In the genomic region with DNA sequence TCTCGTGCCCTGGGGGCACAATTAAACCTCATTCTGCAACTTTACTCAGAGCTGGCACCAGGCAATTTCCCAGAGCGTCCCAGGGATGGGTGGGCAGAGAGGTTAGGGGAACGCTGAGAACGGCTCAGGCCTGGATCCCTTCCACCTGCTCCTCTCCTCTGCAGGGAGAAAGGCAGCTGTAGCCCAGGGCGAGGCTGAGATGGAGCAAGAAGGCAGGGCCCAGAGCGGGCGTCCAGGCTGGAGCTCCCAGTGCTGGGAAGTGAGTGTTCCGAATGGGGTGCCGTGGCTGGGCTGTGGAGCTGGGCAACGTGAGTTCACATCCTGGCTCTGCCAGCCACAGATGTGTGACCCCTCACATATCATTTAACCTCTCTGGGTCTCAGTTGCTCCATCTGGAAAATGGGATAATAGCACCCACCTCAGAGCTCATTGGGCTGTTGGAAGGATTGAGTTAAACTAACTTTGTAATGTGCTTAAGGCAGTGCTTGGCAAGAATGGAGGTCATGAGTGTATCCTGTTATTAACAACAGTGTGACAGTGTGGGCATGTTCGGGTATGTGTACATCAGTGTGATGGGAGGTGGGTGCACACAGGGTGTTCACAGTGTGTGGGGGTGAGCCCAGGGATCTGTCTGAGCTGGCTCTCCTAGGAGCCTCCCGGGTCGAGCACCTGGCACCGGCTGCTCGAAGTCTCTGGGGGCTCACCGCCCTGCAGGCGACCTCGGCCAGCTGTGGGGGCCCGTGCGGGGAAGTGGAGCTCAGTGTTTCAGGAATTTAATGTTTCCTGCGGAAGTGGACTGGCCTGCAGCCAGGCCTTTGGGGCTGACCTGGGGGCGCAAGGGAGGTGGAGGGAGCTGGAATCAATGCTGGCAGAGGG, we compare ENCODE assay signal across 13 cellular contexts. TPM values are rescaled to one million over a fixed set of nuclear protein-coding genes. Genes with fewer than 3 reads are reported as not detected.
DNase-seq lines count a peak whose midpoint lies in the region; ATAC-seq and TF ChIP-seq lines count a peak whose summit lies in the region.
"Had no signal": no experiment of that assay in that cellular context is flagged by ENCODE, and none has a peak within 500 bp of the region (broad histone marks: within the 10 kb centered on the region; RNA-seq: fewer than 3 reads in every experiment).

No MANE protein-coding gene starts in this region.

- DNase-seq in KG1 (lab: John Stamatoyannopoulos, UW) (peak; percentile 31), chondrocyte (ENCODE audit: low spot score) (no peak), natural killer cell (no peak), DMS153 (lab: John Stamatoyannopoulos, UW) (no peak), NCI-H2227 (lab: John Stamatoyannopoulos, UW; ENCODE audit: unreplicated experiment) (no peak)
- DNase-seq: activated CD4-positive, CD25-positive, alpha-beta regulatory T cell; activated T-cell treated with anti-CD3 and anti-CD28 coated beads, Interleukin-2, amount 50 U/mL, for 1 hour; esophagus squamous epithelium; Peyer's patch had no signal

- H3K9ac ChIP-seq in BLaER1 treated with 17β-estradiol and CSF1 and Interleukin-3, amounts not matched to agents 10 nM and 100 nM, result peak overlapping the region in 8 of 11 experiments; percentile 1 to 56 (median 41); a peak in 12 of 22 replicates
- H3K9ac ChIP-seq: KMS-11 had no signal

- H3K4me1 ChIP-seq in BLaER1 treated with 17β-estradiol and CSF1 and Interleukin-3, amounts not matched to agents 10 nM and 100 nM, result peaks cover 55 to 79% (median 73%) of the 10 kb centered on the region in 10 experiments

- TF ChIP-seq CTCF in chondrocyte (IDR thresholded peaks at IDR 0.05) (no peak), natural killer cell (IDR thresholded peaks at IDR 0.05) (no peak)

- H3K36me3 ChIP-seq in BLaER1 treated with 17β-estradiol and CSF1 and Interleukin-3, amounts not matched to agents 10 nM and 100 nM, result peaks cover 15 to 24% (median 20%) of the 10 kb centered on the region in 11 experiments

- H3K4me1 Mint-ChIP-seq in chondrocyte (ENCODE audit: low read depth) (peaks cover 9% of the 10 kb centered on the region), natural killer cell (peaks cover 0 to 19% of the 10 kb centered on the region in 2 donors)

- H3K27ac ChIP-seq in BLaER1 treated with 17β-estradiol and CSF1 and Interleukin-3, amounts not matched to agents 10 nM and 100 nM, result peak overlapping the region in 3 of 11 experiments; percentile 25 to 55 (median 46); a peak in 5 of 22 replicates
- H3K27ac ChIP-seq: esophagus squamous epithelium, KMS-11, Peyer's patch had no signal

- peak overlapping the region; percentile 77 to 97 (median 92) for H3K4me2 ChIP-seq in BLaER1 treated with 17β-estradiol and CSF1 and Interleukin-3, amounts not matched to agents 10 nM and 100 nM
- H3K4me2 ChIP-seq: KMS-11 had no signal

- peaks cover 10 to 44% (median 25%) of the 10 kb centered on the region in 11 experiments for H3K27me3 ChIP-seq in BLaER1 treated with 17β-estradiol and CSF1 and Interleukin-3, amounts not matched to agents 10 nM and 100 nM
- H3K27me3 ChIP-seq: Peyer's patch had no signal

- H3K4me3 Mint-ChIP-seq in chondrocyte (ENCODE audit: unreplicated experiment) (no peak overlapping the region), natural killer cell (peak overlapping the region; percentile 54)

- H3K4me3 ChIP-seq in BLaER1 treated with 17β-estradiol and CSF1 and Interleukin-3, amounts not matched to agents 10 nM and 100 nM, result peak overlapping the region in 2 of 10 experiments; percentile 28 to 38; a peak in 2 of 20 replicates

- ATAC-seq in natural killer cell, result no peak
- no peak for ATAC-seq in HG03139 (IDR thresholded peaks at IDR 0.05; ENCODE audit: unreplicated experiment)
- no peak for ATAC-seq in HG03135 (IDR thresholded peaks at IDR 0.05; ENCODE audit: unreplicated experiment)

- H3K9me3 Mint-ChIP-seq in chondrocyte (ENCODE audit: low read depth), result no peaks in the 10 kb centered on the region
- no peaks in the 10 kb centered on the region for H3K9me3 Mint-ChIP-seq in natural killer cell

- peaks cover 7% of the 10 kb centered on the region for H3K36me3 Mint-ChIP-seq in chondrocyte (ENCODE audit: low read depth)
- no peaks in the 10 kb centered on the region for H3K36me3 Mint-ChIP-seq in natural killer cell

- H3K27me3 Mint-ChIP-seq in chondrocyte (ENCODE audit: low read depth) (no peaks in the 10 kb centered on the region), natural killer cell (ENCODE audit: low read depth in 2 of 2) (peaks cover 7 to 28% of the 10 kb centered on the region in 2 donors)

- intact Hi-C loops in natural killer cell (cut with micrococcal nuclease), result loop anchor here (2.0 kb wide), 1 partner anchor 147 kb away; no protein-coding TSS in a partner anchor

- H4K20me1 ChIP-seq in BLaER1 treated with 17β-estradiol and CSF1 and Interleukin-3, amounts not matched to agents 10 nM and 100 nM, result peaks cover 35 to 95% (median 79%) of the 10 kb centered on the region in 11 experiments; a peak in 21 of 22 replicates

- no peaks in the 10 kb centered on the region for H3K9me3 ChIP-seq in BLaER1 treated with 17β-estradiol and CSF1 and Interleukin-3, amounts not matched to agents 10 nM and 100 nM (replicated peaks in 1 of 11)
- H3K9me3 ChIP-seq: esophagus squamous epithelium, Peyer's patch had no signal

- H3K27ac Mint-ChIP-seq in chondrocyte (ENCODE audit: unreplicated experiment) (peak overlapping the region; percentile 2), natural killer cell (no peak overlapping the region)

RNA-seq across cellular contexts. Expression of a gene that starts 15.6 kb away (rescaled TPM):
- total RNA-seq in chondrocyte (51.6 to 58.6 TPM (median 52.2 TPM) in 3 replicates), natural killer cell (10 to 100 TPM; 73.6 to 88.9 (median 82.4) TPM)

RNA-seq across cellular contexts. Expression of a gene that starts 27.4 kb away (rescaled TPM):
- 220 to 245 TPM (median 240 TPM) in 3 replicates for total RNA-seq in chondrocyte
- 100 to 1,000 TPM; 143 to 166 (median 145) TPM for total RNA-seq in natural killer cell

RNA-seq across cellular contexts. Expression of a gene that starts 33.9 kb away (rescaled TPM):
- total RNA-seq in chondrocyte (0.12 to 0.31 TPM (median 0.22 TPM) in 3 replicates), natural killer cell (not detected)
